Comparison of ENCODE assay signal across 1 cellular context in genomic region chr12:71718611-71719010, GRCh38.
TF ChIP-seq lines count a peak whose summit lies in the region.

No MANE protein-coding gene starts in this region.

TF ChIP-seq in neural cell, 6 proteins besides CTCF, POLR2A, EP300 and RAD21 (continued from another document):
- peak; percentile 46 for TF ChIP-seq REST (IDR thresholded peaks at IDR 0.05; ENCODE audit: borderline replicate concordance)
